33 cellular contexts compared by ENCODE assay signal in the genomic region with DNA sequence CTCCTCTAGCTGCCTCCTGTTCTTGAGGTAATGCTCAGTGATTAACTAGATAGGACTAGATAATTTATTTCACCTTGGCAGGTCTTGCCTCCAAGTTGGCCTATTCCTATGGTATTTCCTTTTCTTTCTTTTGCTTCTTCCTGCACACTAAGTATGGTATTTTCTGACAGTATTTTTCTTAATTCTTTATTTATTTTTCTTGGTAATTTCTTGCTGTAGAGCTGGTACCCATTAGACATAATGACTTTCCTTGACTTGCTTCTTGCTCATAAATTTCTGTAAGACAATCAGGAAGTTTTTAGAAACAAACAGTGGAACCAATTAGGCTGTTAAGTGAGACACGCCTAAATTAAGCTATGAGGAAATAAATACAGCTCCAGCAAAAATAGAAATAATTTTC. TPM values are rescaled to one million over a fixed set of nuclear protein-coding genes. Genes with fewer than 3 reads are reported as not detected.
DNase-seq lines count a peak whose midpoint lies in the region; ATAC-seq and TF ChIP-seq lines count a peak whose summit lies in the region.
"Had no signal": no experiment of that assay in that cellular context is flagged by ENCODE, and none has a peak within 500 bp of the region (broad histone marks: within the 10 kb centered on the region; RNA-seq: fewer than 3 reads in every experiment).

No MANE protein-coding gene starts in this region.

- POLR2A ChIA-PET in T-cell (lab: Charles Lee) = interaction anchor here in 1 of 2 donors (0.7 kb wide), 1 partner anchor 789 kb away, joined by 5 read pairs; no protein-coding TSS in a partner anchor

- peaks cover 19% of the 10 kb centered on the region for H3K36me3 Mint-ChIP-seq in T-cell

- intact Hi-C loops in left colon (cut with DNase I, micrococcal nuclease) = no loop called here
- intact Hi-C loops in transverse colon (cut with DNase I; ENCODE audit: low total_unique reads) = no loop called here

- in situ Hi-C loops in transverse colon (cut with MboI; ENCODE audit: low pct_ligation_motif_present in 1 of 4, low pct_unique_long_range_greater_than_20kb in 1 of 4, low sequenced_read_pairs in 3 of 4) = no loop called here

- H3K27me3 ChIP-seq in transverse colon = no peaks in the 10 kb centered on the region
- H3K27me3 ChIP-seq: foreskin keratinocyte, vagina had no signal

- CTCF ChIA-PET in T-cell (lab: Charles Lee) = interaction anchor here (0.7 to 3.7 kb wide), 3 partner anchors 12 to 354 kb away, joined by 3 to 17 read pairs (median 4); no protein-coding TSS in a partner anchor

- H3K27ac Mint-ChIP-seq in T-cell = peak overlapping the region; percentile 2 to 8
- H3K27ac Mint-ChIP-seq: stimulated activated naive B cell treated with anti-CD40 and anti-IgM and Interleukin-4, amounts not matched to agents 10 μg/mL and 1 μg/mL and 100 μg/mL, for 72 hours had no signal

- H3K4me3 ChIP-seq in transverse colon = no peak overlapping the region
- H3K4me3 ChIP-seq: heart right ventricle, prostate gland, vagina had no signal

- peak overlapping the region; percentile 39 to 68 (median 64) for H3K27ac ChIP-seq in transverse colon
- H3K27ac ChIP-seq: 22Rv1, foreskin keratinocyte, prostate gland, vagina, WERI-Rb-1 had no signal

- no peak for TF ChIP-seq EP300 in transverse colon (IDR thresholded peaks at IDR 0.05; ENCODE audit: low read depth)

- TF ChIP-seq POLR2A in transverse colon (IDR thresholded peaks at IDR 0.05) = no peak

- peaks cover 35 to 89% (median 67%) of the 10 kb centered on the region in 3 donors for H3K4me1 Mint-ChIP-seq in T-cell

- 43% methylated on average over 1 of the region's 1 CpG; no CpG with 5 or more reads in 1 of the 2 donors for WGBS in transverse colon (ENCODE audit: low coverage in 1 of 2), 2 donors

- no peak overlapping the region for H3K4me3 Mint-ChIP-seq in T-cell

- H3K4me1 ChIP-seq in transverse colon = peaks cover 3 to 58% (median 29%) of the 10 kb centered on the region in 4 donors
- H3K4me1 ChIP-seq: prostate gland had no signal

- H3K9me3 Mint-ChIP-seq in T-cell = no peaks in the 10 kb centered on the region
- H3K9me3 Mint-ChIP-seq: stimulated activated naive B cell treated with anti-CD40 and anti-IgM and Interleukin-4, amounts not matched to agents 10 μg/mL and 1 μg/mL and 100 μg/mL, for 72 hours had no signal

- no peak for TF ChIP-seq CTCF in transverse colon (IDR thresholded peaks at IDR 0.05)

- ATAC-seq in T-cell (replicated peaks in 1 of 4) (no peak), left colon (peak; percentile 55), GM19397 (IDR thresholded peaks at IDR 0.05; ENCODE audit: unreplicated experiment) (no peak), HG02973 (IDR thresholded peaks at IDR 0.05; ENCODE audit: unreplicated experiment) (no peak)
- ATAC-seq: esophagus mucosa, foreskin keratinocyte, heart right ventricle, left cardiac atrium, PC-3, sciatic nerve had no signal

- peak; percentile 19 for DNase-seq in NOMO-1 treated with DMSO at 0.1 percent for 48 hours (lab: John Stamatoyannopoulos, UW; ENCODE audit: unreplicated experiment)
- DNase-seq in NOMO-1 treated with dmso at 0.1 percent for 144 hours (lab: John Stamatoyannopoulos, UW; ENCODE audit: unreplicated experiment) = no peak
- no peak for DNase-seq in T-cell
- no peak for DNase-seq in left colon
- DNase-seq in transverse colon = no peak
- DNase-seq in H4 (ENCODE audit: low spot score) = no peak
- DNase-seq: activated CD4-positive, alpha-beta T cell treated with anti-CD3 and anti-CD28 coated beads, Interleukin-2, amount 50 U/mL, for 1 hour; activated naive CD4-positive, alpha-beta T cell treated with Interleukin-2 at 50 U/mL for 16 hours; activated T-cell treated with anti-CD3 and anti-CD28 coated beads, Interleukin-2, amount 50 U/mL, for 48 hours; AML-193; DMS53; effector CD8-positive, alpha-beta T cell; foreskin keratinocyte; GDM1; HCEC 1CT; heart right ventricle; KBM-7; left cardiac atrium; mammary epithelial cell; NCI-H146; NCI-H446 treated with DMSO at 0.1 percent for 48 hours; PC-3; Right ventricle myocardium superior; stimulated activated naive B cell treated with anti-CD40 and anti-IgM and Interleukin-4, amounts not matched to agents 10 μg/mL and 1 μg/mL and 100 μg/mL, for 72 hours; T-helper 9 cell; WERI-Rb-1 had no signal

- H3K9me3 ChIP-seq in transverse colon = no peaks in the 10 kb centered on the region
- H3K9me3 ChIP-seq: heart right ventricle, prostate gland, vagina had no signal

- H3K36me3 ChIP-seq in transverse colon = no peaks in the 10 kb centered on the region
- H3K36me3 ChIP-seq: heart right ventricle, prostate gland, vagina, WERI-Rb-1 had no signal

- H3K27me3 Mint-ChIP-seq in T-cell = peaks cover 0 to 8% of the 10 kb centered on the region in 2 donors

RNA-seq across cellular contexts. Expression of a gene that starts 9.5 kb away (rescaled TPM):
- 10 to 100 TPM; 12.2 to 27.3 (median 16.4) TPM for total RNA-seq in T-cell
- total RNA-seq in left colon = 10 to 100 TPM; 28.0 to 70.6 TPM
- 10 to 100 TPM in 2 of 4 donors, 1 to 10 TPM in 2; 4.8 to 34.7 (median 17.0) TPM for total RNA-seq in transverse colon
- total RNA-seq in H4 (2014; rRNA removed; shearing (Covaris generic)) = 131 and 159 TPM in 2 replicates

RNA-seq across cellular contexts. Expression of a gene that starts 36.0 kb away (rescaled TPM):
- 10 to 100 TPM; 24.8 to 32.9 (median 29.7) TPM for total RNA-seq in T-cell
- 10 to 100 TPM; 21.7 TPM for total RNA-seq in left colon
- total RNA-seq in transverse colon = 10 to 100 TPM; 14.2 to 25.9 (median 15.1) TPM
- total RNA-seq in H4 (2014; rRNA removed; shearing (Covaris generic)) = 9.7 and 13.0 TPM in 2 replicates

RNA-seq across cellular contexts. Expression of a gene that starts 36.1 kb away (rescaled TPM):
- 10 to 100 TPM; 78.8 to 96.8 (median 89.3) TPM for total RNA-seq in T-cell
- total RNA-seq in left colon = 10 to 100 TPM; 27.7 to 36.3 TPM
- total RNA-seq in transverse colon = 100 to 1,000 TPM in 1 of 4 donors, 10 to 100 TPM in 3; 27.2 to 184 (median 62.8) TPM
- 10.2 and 14.7 TPM in 2 replicates for total RNA-seq in H4 (2014; rRNA removed; shearing (Covaris generic))

RNA-seq across cellular contexts. Expression of a gene that starts 45.5 kb away (rescaled TPM):
- total RNA-seq in T-cell (10 to 100 TPM in 1 of 5 donors, 1 to 10 TPM in 4; 8.0 to 12.8 (median 9.5) TPM), left colon (1 to 10 TPM; 2.2 to 4.3 TPM), transverse colon (1 to 10 TPM in 3 of 4 donors, under 1 TPM in 1; 0.20 to 9.1 (median 3.7) TPM)
- total RNA-seq in H4 (2014; rRNA removed; shearing (Covaris generic)) = 3.5 and 4.4 TPM in 2 replicates
